ENCODE assay signal across 8 cellular contexts in genomic region chr5:80091792-80092192, GRCh38. TPM values are rescaled to one million over a fixed set of nuclear protein-coding genes. Genes with fewer than 3 reads are reported as not detected.
A peak's percentile ranks its signal among the peaks of the same experiment; 100 is the strongest.
DNase-seq lines count a peak whose midpoint lies in the region; FAIRE-seq and TF ChIP-seq lines count a peak whose summit lies in the region.
"Not testable (repeated sequence)": the region's sequence is repeated elsewhere in the genome, so short reads cannot be mapped to it uniquely, and the experiment has no call there.

No MANE protein-coding gene starts in this region.

- H3K9ac ChIP-seq in liver (ENCODE audit: low read depth in 1 of 2, low read length in 2 of 2) = not testable (repeated sequence)

- TF ChIP-seq RAD21 in liver (IDR thresholded peaks at IDR 0.05) = peak; percentile 89

- TF ChIP-seq CTCF in liver (IDR thresholded peaks at IDR 0.05; ENCODE audit: low read depth, low read length, missing input control) (peak; percentile 65), spleen (IDR thresholded peaks at IDR 0.05 in 8 of 11, conservative IDR thresholded peaks at IDR 0.05 in 3 of 11) (peak; percentile 48 to 84 (median 75))

- not testable (repeated sequence) for H3K36me3 ChIP-seq in liver (ENCODE audit: control insufficient read depth in 4 of 4, insufficient read depth in 3 of 4, low read depth in 1 of 4, low read length in 3 of 4); spleen

- DNase-seq in Ammon's horn (ENCODE audit: low spot score) = peak; percentile 62
- not testable (repeated sequence) for DNase-seq in GM19239 (ENCODE audit: insufficient read length, low spot score); spleen
- peak; percentile 84 for DNase-seq in NCI-H1694 treated with DMSO at 0.1 percent for 48 hours (lab: John Stamatoyannopoulos, UW)
- peak; percentile 73 for DNase-seq in SK-MEL-5 (ENCODE audit: low read depth, low spot score)
- peak; percentile 64 for DNase-seq in activated effector memory CD4-positive, alpha-beta T cell treated with anti-CD3 and anti-CD28 coated beads, Interleukin-2, amount 50 U/mL, for 16 hours
- peak; percentile 55 to 74 for DNase-seq in erythroblast (lab: John Stamatoyannopoulos, UW)

- not testable (repeated sequence) for H3K4me3 ChIP-seq in liver (ENCODE audit: low read depth in 1 of 3, low read length in 3 of 3); spleen

- not testable (repeated sequence) for H3K4me1 ChIP-seq in liver (ENCODE audit: control insufficient read depth in 4 of 4, insufficient read depth in 4 of 4, low read length in 3 of 4)
- peaks cover 0 to 13% (median 0%) of the 10 kb centered on the region in 6 donors for H3K4me1 ChIP-seq in spleen

- FAIRE-seq in GM19239 (lab: Jason Lieb, UNC) = peak; percentile 80

- in situ Hi-C loops in SK-MEL-5 (cut with HindIII; ENCODE audit: low pct_unique_long_range_greater_than_20kb, low sequenced_read_pairs) = not testable (repeated sequence)

- TF ChIP-seq POLR2A in erythroblast (IDR thresholded peaks at IDR 0.05; ENCODE audit: low read length); spleen (IDR thresholded peaks at IDR 0.05): not testable (repeated sequence)

- 35% methylated on average over 15 of the region's 15 CpGs for WGBS in liver
- 30 to 41% (median 35%) methylated on average over 15 of the region's 15 CpGs for WGBS in spleen, 5 donors

- H3K27ac ChIP-seq in liver (ENCODE audit: low read depth in 1 of 2, low read length in 2 of 2); spleen: not testable (repeated sequence)

- not testable (repeated sequence) for H3K9me3 ChIP-seq in liver (ENCODE audit: control insufficient read depth in 4 of 4, low read length in 3 of 4); spleen

- not testable (repeated sequence) for H3K27me3 ChIP-seq in liver (ENCODE audit: control insufficient read depth in 4 of 4, insufficient read depth in 4 of 4, low read length in 3 of 4); spleen (replicated peaks in 1 of 7)

- intact Hi-C loops in spleen (cut with DNase I; ENCODE audit: low total_unique reads) = loop anchor here (2.0 kb wide), 1 partner anchor 217 kb away; no protein-coding TSS in a partner anchor

RNA-seq across cellular contexts. Expression of gene THBS4, which starts 56.6 kb away (rescaled TPM):
- 0.48 TPM in 1 of 2 replicates, not detected in the other for total RNA-seq in SK-MEL-5 (2014; rRNA removed; shearing (Covaris generic))
- 0.20 TPM in 1 of 2 replicates, not detected in the other for polyA plus RNA-seq in SK-MEL-5 (2015; cell fraction: cytosol; rRNA removed)
- 0.15 and 0.43 TPM in 2 replicates for polyA plus RNA-seq in SK-MEL-5 (2015; cell fraction: nucleus; rRNA removed)
- under 1 TPM; 0.08 to 0.28 TPM for total RNA-seq in liver
- under 1 TPM; 0.18 to 0.21 TPM for polyA plus RNA-seq in liver
- under 1 TPM; 0.34 to 0.97 (median 0.57) TPM for total RNA-seq in spleen
- 1 to 10 TPM in 1 of 3 donors, under 1 TPM in 2; 0.46 to 1.1 (median 0.79) TPM for polyA plus RNA-seq in spleen
